Comparison of ENCODE assay signal across 1 cellular context in the genomic region with DNA sequence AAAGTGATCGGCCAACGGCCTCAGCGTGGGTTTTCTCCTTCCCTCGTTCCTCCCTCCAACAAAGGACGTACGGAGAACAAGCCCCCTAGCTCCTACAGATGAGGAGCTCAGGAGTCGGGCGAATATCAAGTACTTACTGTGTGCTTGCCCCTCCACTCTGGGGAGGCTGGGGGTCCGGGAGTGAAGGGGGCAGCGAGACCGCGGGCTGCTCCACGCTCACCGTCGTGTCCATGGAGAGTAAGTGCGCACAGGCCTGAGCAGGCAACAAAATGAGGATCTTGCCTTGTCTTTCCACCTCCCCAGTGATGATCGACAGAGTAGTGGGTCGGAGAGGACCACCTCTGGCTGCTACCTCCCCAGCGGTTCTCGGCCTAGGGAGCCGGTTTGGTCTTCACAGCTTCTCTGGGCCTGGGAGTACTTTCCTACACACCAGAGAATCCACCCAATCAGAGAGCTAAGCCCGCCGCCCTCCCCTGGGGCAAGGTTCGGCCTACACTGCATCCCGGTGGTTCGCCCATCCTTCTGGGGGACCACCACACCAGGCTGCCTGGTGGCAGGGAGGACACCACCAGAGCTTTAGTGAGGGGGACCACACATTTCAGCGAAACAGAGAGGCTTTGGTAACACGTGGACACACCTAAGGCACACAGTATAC.
TF ChIP-seq lines count a peak whose summit lies in the region.

No MANE protein-coding gene starts in this region.

TF ChIP-seq in GM12878, 131 proteins besides CTCF, POLR2A, EP300 and RAD21:
- no peak for TF ChIP-seq NFXL1 (IDR thresholded peaks at IDR 0.05; ENCODE audit: borderline replicate concordance)
